In the genomic region with DNA sequence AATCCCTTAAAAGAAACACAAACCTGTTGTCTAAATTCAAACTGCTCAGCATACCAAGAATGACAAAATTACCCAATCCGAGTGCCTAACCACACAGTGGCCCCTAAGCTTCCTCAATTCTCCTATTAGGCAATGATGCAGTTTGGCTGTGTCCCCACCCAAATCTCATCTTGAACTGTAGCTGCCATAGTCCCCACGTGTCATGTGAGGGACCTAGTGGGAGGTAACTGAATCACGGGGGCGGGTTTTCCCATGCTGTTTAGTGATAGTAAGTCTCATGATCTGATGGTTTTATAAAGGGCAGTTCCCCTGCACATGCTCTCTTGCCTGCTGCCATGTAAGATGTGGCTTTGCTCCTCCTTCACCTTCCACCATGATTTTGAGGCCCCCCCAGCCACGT, we compare ENCODE assay signal across 12 cellular contexts. TPM values are rescaled to one million over a fixed set of nuclear protein-coding genes. Genes with fewer than 3 reads are reported as not detected.
A peak's percentile ranks its signal among the peaks of the same experiment; 100 is the strongest.
DNase-seq lines count a peak whose midpoint lies in the region; ATAC-seq and TF ChIP-seq lines count a peak whose summit lies in the region.
"Had no signal": no experiment of that assay in that cellular context is flagged by ENCODE, and none has a peak within 500 bp of the region (broad histone marks: within the 10 kb centered on the region; RNA-seq: fewer than 3 reads in every experiment).

No MANE protein-coding gene starts in this region.

- no peak overlapping the region for H3K4me3 Mint-ChIP-seq in dendritic cell treated with granulocyte-macrophage colony-stimulating factor and Interleukin-4, amounts not matched to agents 40 ng/mL and 50 ng/mL, for 4 days
- H3K4me3 Mint-ChIP-seq in CD4-positive, alpha-beta memory T cell = no peak overlapping the region

- H3K27me3 Mint-ChIP-seq in dendritic cell treated with granulocyte-macrophage colony-stimulating factor and Interleukin-4, amounts not matched to agents 40 ng/mL and 50 ng/mL, for 4 days = no peaks in the 10 kb centered on the region
- H3K27me3 Mint-ChIP-seq in CD4-positive, alpha-beta memory T cell = no peaks in the 10 kb centered on the region

- DNase-seq in AML-193 (lab: John Stamatoyannopoulos, UW) (peak; percentile 47 to 56), NB4 (ENCODE audit: low read depth) (peak; percentile 85), right lobe of liver (no peak), NCI-H1105 treated with DMSO at 0.1 percent for 48 hours (lab: John Stamatoyannopoulos, UW) (no peak), GM20000 (ENCODE audit: low spot score) (no peak)
- DNase-seq in stimulated activated naive CD8-positive, alpha-beta T cell treated with anti-CD3 and anti-CD28 coated beads, Interleukin-15, Interleukin-2, amounts not matched to agents 100 U/mL and 50 U/mL, for 24 hours = no peak
- no peak for DNase-seq in CD4-positive, alpha-beta memory T cell
- DNase-seq: amniotic stem cell, cortex of kidney, NCI-H2171 had no signal

- H3K9me3 Mint-ChIP-seq in dendritic cell treated with granulocyte-macrophage colony-stimulating factor and Interleukin-4, amounts not matched to agents 40 ng/mL and 50 ng/mL, for 4 days = peaks cover 10% of the 10 kb centered on the region
- no peaks in the 10 kb centered on the region for H3K9me3 Mint-ChIP-seq in CD4-positive, alpha-beta memory T cell

- no peaks in the 10 kb centered on the region for H3K27me3 ChIP-seq in right lobe of liver
- H3K27me3 ChIP-seq in CD4-positive, alpha-beta memory T cell (ENCODE audit: insufficient read depth, low read length) = no peaks in the 10 kb centered on the region

- no peak for TF ChIP-seq POLR2A in NB4 (IDR thresholded peaks at IDR 0.05; ENCODE audit: extremely low read depth, insufficient read length)
- TF ChIP-seq POLR2A in right lobe of liver (IDR thresholded peaks at IDR 0.05) = no peak

- H3K27ac Mint-ChIP-seq in dendritic cell treated with granulocyte-macrophage colony-stimulating factor and Interleukin-4, amounts not matched to agents 40 ng/mL and 50 ng/mL, for 4 days = peak overlapping the region; percentile 71
- H3K27ac Mint-ChIP-seq in CD4-positive, alpha-beta memory T cell = peak overlapping the region in 2 of 7 donors; percentile 35 to 65

- intact Hi-C loops in dendritic cell treated with granulocyte-macrophage colony-stimulating factor and Interleukin-4, amounts not matched to agents 40 ng/mL and 50 ng/mL, for 4 days (cut with micrococcal nuclease) = no loop called here
- intact Hi-C loops in right lobe of liver (cut with DNase I) = no loop called here
- intact Hi-C loops in CD4-positive, alpha-beta memory T cell (cut with micrococcal nuclease) = no loop called here

- peak; percentile 39 to 60 (median 50) for ATAC-seq in right lobe of liver
- no peak for ATAC-seq in stimulated activated naive CD8-positive, alpha-beta T cell treated with anti-CD3 and anti-CD28 coated beads, Interleukin-15, Interleukin-2, amounts not matched to agents 100 U/mL and 50 U/mL, for 24 hours

- CTCF ChIA-PET in CD4-positive, alpha-beta memory T cell (lab: Charles Lee; ENCODE audit: partially characterized antibody) = interaction anchor here (1.1 kb wide), 1 partner anchor 17 kb away, joined by 3 read pairs; no protein-coding TSS in a partner anchor

- H3K27ac ChIP-seq in right lobe of liver = no peak overlapping the region
- no peak overlapping the region for H3K27ac ChIP-seq in CD4-positive, alpha-beta memory T cell (ENCODE audit: low read depth, low read length)
- H3K27ac ChIP-seq: thoracic aorta had no signal

- H3K9me3 ChIP-seq in right lobe of liver = no peaks in the 10 kb centered on the region
- H3K9me3 ChIP-seq in CD4-positive, alpha-beta memory T cell (ENCODE audit: control insufficient read depth in 1 of 2, low read length in 2 of 2) = no peaks in the 10 kb centered on the region
- H3K9me3 ChIP-seq: thoracic aorta had no signal

- WGBS in right lobe of liver (ENCODE audit: insufficient coverage, low coverage, low lambda C conversion rate, missing lambda C conversion rate) = 57% methylated on average over 5 of the region's 5 CpGs

- H3K4me1 Mint-ChIP-seq in dendritic cell treated with granulocyte-macrophage colony-stimulating factor and Interleukin-4, amounts not matched to agents 40 ng/mL and 50 ng/mL, for 4 days (ENCODE audit: low read depth) = peaks cover 84% of the 10 kb centered on the region
- H3K4me1 Mint-ChIP-seq in CD4-positive, alpha-beta memory T cell = peaks cover 3 to 13% (median 6%) of the 10 kb centered on the region in 4 donors

- peaks cover 100% of the 10 kb centered on the region for H3K36me3 Mint-ChIP-seq in dendritic cell treated with granulocyte-macrophage colony-stimulating factor and Interleukin-4, amounts not matched to agents 40 ng/mL and 50 ng/mL, for 4 days (ENCODE audit: low read depth)
- H3K36me3 Mint-ChIP-seq in CD4-positive, alpha-beta memory T cell = peaks cover 49 to 79% of the 10 kb centered on the region in 2 donors

- POLR2A ChIA-PET in CD4-positive, alpha-beta memory T cell (lab: Charles Lee; ENCODE audit: partially characterized antibody) = no interaction called here

- TF ChIP-seq CTCF in NB4 (IDR thresholded peaks at IDR 0.05; ENCODE audit: low read depth, low read length) = no peak
- TF ChIP-seq CTCF in right lobe of liver (IDR thresholded peaks at IDR 0.05) = no peak
- no peak for TF ChIP-seq CTCF in GM20000 (IDR thresholded peaks at IDR 0.05; ENCODE audit: extremely low read depth, missing control alignments)

- peaks cover 5 to 97% (median 62%) of the 10 kb centered on the region in 4 donors for H3K36me3 ChIP-seq in right lobe of liver
- H3K36me3 ChIP-seq in CD4-positive, alpha-beta memory T cell (ENCODE audit: insufficient read depth, low read length) = peaks cover 68% of the 10 kb centered on the region

- H3K4me1 ChIP-seq in right lobe of liver = peaks cover 0 to 9% (median 0%) of the 10 kb centered on the region in 4 donors
- H3K4me1 ChIP-seq in CD4-positive, alpha-beta memory T cell (ENCODE audit: insufficient read depth, low read length) = no peaks in the 10 kb centered on the region

- H3K4me3 ChIP-seq in NB4 (ENCODE audit: low read depth, low read length) = no peak overlapping the region
- no peak overlapping the region for H3K4me3 ChIP-seq in right lobe of liver
- no peak overlapping the region for H3K4me3 ChIP-seq in CD4-positive, alpha-beta memory T cell (ENCODE audit: low read length in 2 of 2)
- H3K4me3 ChIP-seq: thoracic aorta had no signal

RNA-seq across cellular contexts. Expression of a gene that starts 21.9 kb away (rescaled TPM):
- 100 to 1,000 TPM; 520 to 743 (median 570) TPM for total RNA-seq in right lobe of liver
- total RNA-seq in CD4-positive, alpha-beta memory T cell = 100 to 1,000 TPM; 248 to 257 TPM
- 100 to 1,000 TPM; 392 to 611 TPM for polyA plus RNA-seq in CD4-positive, alpha-beta memory T cell

RNA-seq across cellular contexts. Expression of a gene that starts 55.9 kb away (rescaled TPM):
- 10 to 100 TPM in 3 of 6 experiments, 1 to 10 TPM in 3; 6.1 to 17.1 (median 10.1) TPM for total RNA-seq in right lobe of liver
- total RNA-seq in CD4-positive, alpha-beta memory T cell = 10 to 100 TPM; 97.8 to 98.4 TPM
- 100 to 1,000 TPM; 350 to 372 TPM for polyA plus RNA-seq in CD4-positive, alpha-beta memory T cell

Comparison
In these comparisons a context has a peak if more than half of its experiments do, and no peak if none do; other contexts are left out.
1. DNase-seq: peak in AML-193 (2 of 2) and NB4 (single experiment); none in right lobe of liver (0 of 3), NCI-H1105 treated with DMSO at 0.1 percent for 48 hours (single experiment), stimulated activated naive CD8-positive, alpha-beta T cell treated with anti-CD3 and anti-CD28 coated beads, Interleukin-15, Interleukin-2, amounts not matched to agents 100 U/mL and 50 U/mL, for 24 hours (single experiment), GM20000 (single experiment) and CD4-positive, alpha-beta memory T cell (0 of 5).
2. RNA of a gene that starts 55.9 kb away (total RNA-seq): 97.8 to 98.4 TPM in CD4-positive, alpha-beta memory T cell; 6.1 to 17.1 TPM in right lobe of liver; every median in the first group is over 4 times any median in the second.